9 cellular contexts compared by ENCODE assay signal in the genomic region with DNA sequence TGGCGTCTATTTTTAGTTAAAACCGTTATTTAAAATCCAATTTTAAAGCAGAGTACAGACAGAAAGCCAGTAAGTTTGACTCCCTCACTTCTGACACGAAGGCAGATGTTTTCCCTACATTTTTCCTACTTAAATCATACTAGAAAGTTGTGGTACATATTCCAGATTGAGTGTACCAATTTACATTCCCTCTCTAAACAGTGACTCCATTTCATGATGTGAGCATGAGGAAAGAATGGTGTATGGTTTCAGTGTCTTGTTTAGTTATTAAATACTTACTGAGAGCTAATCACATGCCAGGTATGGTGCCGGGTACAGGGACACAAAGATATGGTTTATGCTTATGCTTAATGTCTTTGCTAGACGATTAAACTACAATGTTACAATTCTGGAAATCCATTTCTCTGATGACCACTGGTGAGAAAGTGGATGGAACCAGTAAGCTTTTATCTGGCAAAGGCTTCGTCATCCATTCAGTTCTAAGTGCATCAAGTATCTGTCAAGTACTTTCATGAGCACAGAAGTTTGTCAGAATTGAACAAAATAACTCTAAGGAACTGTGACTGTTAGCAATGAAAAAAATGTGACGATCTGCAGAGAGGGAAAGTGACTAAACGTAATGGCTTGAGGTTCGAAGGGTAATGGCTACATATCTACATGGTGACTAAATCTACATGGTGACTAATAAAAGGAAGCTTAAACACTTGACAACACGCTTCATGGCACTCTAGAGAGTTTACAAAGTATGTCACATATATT. TPM values are rescaled to one million over a fixed set of nuclear protein-coding genes. Genes with fewer than 3 reads are reported as not detected.
A peak's percentile ranks its signal among the peaks of the same experiment; 100 is the strongest.
DNase-seq lines count a peak whose midpoint lies in the region; ATAC-seq and TF ChIP-seq lines count a peak whose summit lies in the region.
"Had no signal": no experiment of that assay in that cellular context is flagged by ENCODE, and none has a peak within 500 bp of the region (broad histone marks: within the 10 kb centered on the region; RNA-seq: fewer than 3 reads in every experiment).

No MANE protein-coding gene starts in this region.

- peaks cover 4% of the 10 kb centered on the region; the same call in 1 of the 2 replicates for H3F3A ChIP-seq in DOHH2 (ENCODE audit: control insufficient read depth, insufficient read depth)

- H3K9me2 ChIP-seq in DOHH2 (replicated peaks; ENCODE audit: control insufficient read depth, low read length), result no peaks in the 10 kb centered on the region

- H3K36me3 ChIP-seq in DOHH2 (ENCODE audit: control insufficient read depth, low read length), result no peaks in the 10 kb centered on the region
- no peaks in the 10 kb centered on the region for H3K36me3 ChIP-seq in rectal smooth muscle tissue (ENCODE audit: control insufficient read depth, insufficient read depth, low read length)

- H3K4me3 Mint-ChIP-seq in activated CD8-positive, alpha-beta memory T cell treated with anti-CD3 and anti-CD28 coated beads, Interleukin-2, amount 10 ng/mL, durations not matched to agents 7 days and 5 days, result no peak overlapping the region

- H3K27ac ChIP-seq in DOHH2 (ENCODE audit: low read depth, low read length), result no peak overlapping the region
- peak overlapping the region in 1 of 2 donors; percentile 30 for H3K27ac ChIP-seq in coronary artery
- H3K27ac ChIP-seq in rectal smooth muscle tissue (ENCODE audit: low read depth, low read length), result peak overlapping the region; percentile 21

- no peaks in the 10 kb centered on the region for H4K20me1 ChIP-seq in DOHH2 (ENCODE audit: control insufficient read depth, insufficient read depth, low read depth, low read length)

- ATAC-seq in HG02798 (IDR thresholded peaks at IDR 0.05; ENCODE audit: poor library complexity, unreplicated experiment) (no peak), HG02981 (IDR thresholded peaks at IDR 0.05; ENCODE audit: unreplicated experiment) (no peak)
- ATAC-seq in activated CD8-positive, alpha-beta memory T cell treated with anti-CD3 and anti-CD28 coated beads, Interleukin-2, amount 10 ng/mL, durations not matched to agents 7 days and 5 days, result no peak

- H3K9ac ChIP-seq in rectal smooth muscle tissue (ENCODE audit: low read length), result no peak overlapping the region

- H3K4me3 ChIP-seq in DOHH2 (ENCODE audit: low read length) (peak overlapping the region; percentile 5), coronary artery (peak overlapping the region; percentile 10), rectal smooth muscle tissue (ENCODE audit: low read length) (no peak overlapping the region)

- H3K4me2 ChIP-seq in DOHH2 (ENCODE audit: low read length), result peak overlapping the region; percentile 51

- H3K79me2 ChIP-seq in DOHH2 (ENCODE audit: control insufficient read depth, low read length), result peaks cover 79% of the 10 kb centered on the region

- H3K9me3 Mint-ChIP-seq in activated CD8-positive, alpha-beta memory T cell treated with anti-CD3 and anti-CD28 coated beads, Interleukin-2, amount 10 ng/mL, durations not matched to agents 7 days and 5 days (ENCODE audit: low read depth), result no peaks in the 10 kb centered on the region

- no peaks in the 10 kb centered on the region for H3K27me3 Mint-ChIP-seq in activated CD8-positive, alpha-beta memory T cell treated with anti-CD3 and anti-CD28 coated beads, Interleukin-2, amount 10 ng/mL, durations not matched to agents 7 days and 5 days

- no peaks in the 10 kb centered on the region for H3K27me3 ChIP-seq in DOHH2 (ENCODE audit: control insufficient read depth, low read length)
- no peaks in the 10 kb centered on the region for H3K27me3 ChIP-seq in rectal smooth muscle tissue (ENCODE audit: control insufficient read depth, insufficient read depth, low read length)

- H3K27ac Mint-ChIP-seq in activated CD8-positive, alpha-beta memory T cell treated with anti-CD3 and anti-CD28 coated beads, Interleukin-2, amount 10 ng/mL, durations not matched to agents 7 days and 5 days, result no peak overlapping the region

- DNase-seq in LHCN-M2 (ENCODE audit: low read depth) (peak; percentile 89), coronary artery (ENCODE audit: low spot score) (no peak), NCI-H2227 (lab: John Stamatoyannopoulos, UW; ENCODE audit: unreplicated experiment) (no peak)
- DNase-seq in activated CD8-positive, alpha-beta memory T cell treated with anti-CD3 and anti-CD28 coated beads, Interleukin-2, amount 10 ng/mL, durations not matched to agents 7 days and 5 days, result no peak
- DNase-seq: NCI-H1105 treated with DMSO at 0.1 percent for 48 hours had no signal

- TF ChIP-seq CTCF in DOHH2 (IDR thresholded peaks at IDR 0.05; ENCODE audit: low read depth, low read length, poor library complexity, severe bottlenecking), result no peak
- TF ChIP-seq CTCF in coronary artery (IDR thresholded peaks at IDR 0.05), result no peak

- no peaks in the 10 kb centered on the region for H3K36me3 Mint-ChIP-seq in activated CD8-positive, alpha-beta memory T cell treated with anti-CD3 and anti-CD28 coated beads, Interleukin-2, amount 10 ng/mL, durations not matched to agents 7 days and 5 days

- H3K4me1 Mint-ChIP-seq in activated CD8-positive, alpha-beta memory T cell treated with anti-CD3 and anti-CD28 coated beads, Interleukin-2, amount 10 ng/mL, durations not matched to agents 7 days and 5 days, result peaks cover 25% of the 10 kb centered on the region

- H3K9me3 ChIP-seq in DOHH2 (ENCODE audit: control insufficient read depth, insufficient read depth, low read length), result no peaks in the 10 kb centered on the region

- H3K4me1 ChIP-seq in DOHH2 (ENCODE audit: control insufficient read depth, low read length), result peaks cover 70% of the 10 kb centered on the region
- peaks cover 8% of the 10 kb centered on the region for H3K4me1 ChIP-seq in rectal smooth muscle tissue (ENCODE audit: control insufficient read depth, insufficient read depth, low read length)

- CTCF ChIA-PET in activated CD8-positive, alpha-beta memory T cell treated with anti-CD3 and anti-CD28 coated beads, Interleukin-2, amount 10 ng/mL, durations not matched to agents 7 days and 5 days (lab: Charles Lee), result no interaction called here

RNA-seq across cellular contexts. Expression of a gene that starts 25.7 kb away (rescaled TPM):
- 35.0 and 41.4 TPM in 2 replicates for total RNA-seq in LHCN-M2 (2014; rRNA removed)
- polyA plus RNA-seq in LHCN-M2 (2012), result 8.4 TPM
- total RNA-seq in activated CD8-positive, alpha-beta memory T cell treated with anti-CD3 and anti-CD28 coated beads, Interleukin-2, amount 10 ng/mL, durations not matched to agents 7 days and 5 days, result 10 to 100 TPM; 10.9 to 13.1 TPM
